ENCODE assay signal across 12 cellular contexts in genomic region chr15:87816811-87817210, GRCh38.
DNase-seq lines count a peak whose midpoint lies in the region; TF ChIP-seq lines count a peak whose summit lies in the region.
"Had no signal": no experiment of that assay in that cellular context is flagged by ENCODE, and none has a peak within 500 bp of the region (broad histone marks: within the 10 kb centered on the region; RNA-seq: fewer than 3 reads in every experiment).

No MANE protein-coding gene starts in this region.

- H3K27ac ChIP-seq in AG04450 (ENCODE audit: low read depth, low read length), result peak overlapping the region; percentile 65
- H3K27ac ChIP-seq: BLaER1 had no signal

- DNase-seq in AG04450 (ENCODE audit: low read depth, low spot score), result peak; percentile 90
- DNase-seq in HT1080 (ENCODE audit: low read depth), result peak; percentile 97
- DNase-seq in astrocyte of the spinal cord (ENCODE audit: low read depth, low spot score), result peak; percentile 92
- peak; percentile 97 for DNase-seq in kidney glomerular epithelial cell (lab: John Stamatoyannopoulos, UW)
- no peak for DNase-seq in NCI-H146 (lab: John Stamatoyannopoulos, UW)
- no peak for DNase-seq in activated CD4-positive, alpha-beta T cell treated with anti-CD3 and anti-CD28 coated beads, Interleukin-2, amount 50 U/mL, for 1 hour
- DNase-seq in germinal center (ENCODE audit: low spot score), result no peak
- DNase-seq in activated effector memory CD4-positive, alpha-beta T cell treated with anti-CD3 and anti-CD28 coated beads, Interleukin-2, amount 50 U/mL, for 16 hours, result no peak
- DNase-seq: naive B cell, NCI-H1105, NCI-H526 treated with DMSO at 0.1 percent for 48 hours had no signal

- POLR2A ChIA-PET in AG04450 (lab: Yijun Ruan, JAX), result interaction anchor here (1.2 kb wide), 4 partner anchors 40 to 447 kb away, joined by 3 to 6 read pairs (median 4); no protein-coding TSS in a partner anchor

- no peak for TF ChIP-seq CTCF in AG04450 (IDR thresholded peaks at IDR 0.05; ENCODE audit: low read depth, low read length)
- no peak for TF ChIP-seq CTCF in astrocyte of the spinal cord (IDR thresholded peaks at IDR 0.05; ENCODE audit: low read depth, low read length)

- CTCF ChIA-PET in AG04450 (lab: Charles Lee), result interaction anchor here (1.4 kb wide), 1 partner anchor 144 kb away, joined by 3 read pairs; no protein-coding TSS in a partner anchor

- in situ Hi-C loops in astrocyte of the spinal cord (cut with HindIII; ENCODE audit: low sequenced_read_pairs), result no loop called here

- H3K4me3 ChIP-seq in AG04450 (ENCODE audit: low read depth, low read length) (no peak overlapping the region), astrocyte of the spinal cord (ENCODE audit: low read depth, low read length) (no peak overlapping the region)
- H3K4me3 ChIP-seq: BLaER1 had no signal

- H3K9me3 ChIP-seq in AG04450 (ENCODE audit: control insufficient read depth, insufficient read depth, low read length), result no peaks in the 10 kb centered on the region
- H3K9me3 ChIP-seq: BLaER1 had no signal

- no peaks in the 10 kb centered on the region for H3K27me3 ChIP-seq in AG04450 (ENCODE audit: control insufficient read depth, insufficient read depth, low read length)
- H3K27me3 ChIP-seq: BLaER1 had no signal

Comparison
In these comparisons a context has a peak if more than half of its experiments do, and no peak if none do; other contexts are left out.
1. DNase-seq: peak in AG04450 (single experiment), HT1080 (single experiment), astrocyte of the spinal cord (single experiment) and kidney glomerular epithelial cell (single experiment); none in NCI-H146 (single experiment), activated CD4-positive, alpha-beta T cell treated with anti-CD3 and anti-CD28 coated beads, Interleukin-2, amount 50 U/mL, for 1 hour (single experiment), germinal center (single experiment) and activated effector memory CD4-positive, alpha-beta T cell treated with anti-CD3 and anti-CD28 coated beads, Interleukin-2, amount 50 U/mL, for 16 hours (single experiment).